Comparison of ENCODE assay signal across 1 cellular context in genomic region chr3:46369675-46370132, GRCh38.
TF ChIP-seq lines count a peak whose summit lies in the region.

No MANE protein-coding gene starts in this region.

TF ChIP-seq in GM12878, 131 proteins besides CTCF, POLR2A, EP300 and RAD21 (continued from another document and continues in another):
- TF ChIP-seq, protein P1, sequence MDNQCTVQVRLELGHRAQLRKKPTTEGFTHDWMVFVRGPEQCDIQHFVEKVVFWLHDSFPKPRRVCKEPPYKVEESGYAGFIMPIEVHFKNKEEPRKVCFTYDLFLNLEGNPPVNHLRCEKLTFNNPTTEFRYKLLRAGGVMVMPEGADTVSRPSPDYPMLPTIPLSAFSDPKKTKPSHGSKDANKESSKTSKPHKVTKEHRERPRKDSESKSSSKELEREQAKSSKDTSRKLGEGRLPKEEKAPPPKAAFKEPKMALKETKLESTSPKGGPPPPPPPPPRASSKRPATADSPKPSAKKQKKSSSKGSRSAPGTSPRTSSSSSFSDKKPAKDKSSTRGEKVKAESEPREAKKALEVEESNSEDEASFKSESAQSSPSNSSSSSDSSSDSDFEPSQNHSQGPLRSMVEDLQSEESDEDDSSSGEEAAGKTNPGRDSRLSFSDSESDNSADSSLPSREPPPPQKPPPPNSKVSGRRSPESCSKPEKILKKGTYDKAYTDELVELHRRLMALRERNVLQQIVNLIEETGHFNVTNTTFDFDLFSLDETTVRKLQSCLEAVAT (IDR thresholded peaks at IDR 0.05), result no peak
- TF ChIP-seq, protein P2, sequence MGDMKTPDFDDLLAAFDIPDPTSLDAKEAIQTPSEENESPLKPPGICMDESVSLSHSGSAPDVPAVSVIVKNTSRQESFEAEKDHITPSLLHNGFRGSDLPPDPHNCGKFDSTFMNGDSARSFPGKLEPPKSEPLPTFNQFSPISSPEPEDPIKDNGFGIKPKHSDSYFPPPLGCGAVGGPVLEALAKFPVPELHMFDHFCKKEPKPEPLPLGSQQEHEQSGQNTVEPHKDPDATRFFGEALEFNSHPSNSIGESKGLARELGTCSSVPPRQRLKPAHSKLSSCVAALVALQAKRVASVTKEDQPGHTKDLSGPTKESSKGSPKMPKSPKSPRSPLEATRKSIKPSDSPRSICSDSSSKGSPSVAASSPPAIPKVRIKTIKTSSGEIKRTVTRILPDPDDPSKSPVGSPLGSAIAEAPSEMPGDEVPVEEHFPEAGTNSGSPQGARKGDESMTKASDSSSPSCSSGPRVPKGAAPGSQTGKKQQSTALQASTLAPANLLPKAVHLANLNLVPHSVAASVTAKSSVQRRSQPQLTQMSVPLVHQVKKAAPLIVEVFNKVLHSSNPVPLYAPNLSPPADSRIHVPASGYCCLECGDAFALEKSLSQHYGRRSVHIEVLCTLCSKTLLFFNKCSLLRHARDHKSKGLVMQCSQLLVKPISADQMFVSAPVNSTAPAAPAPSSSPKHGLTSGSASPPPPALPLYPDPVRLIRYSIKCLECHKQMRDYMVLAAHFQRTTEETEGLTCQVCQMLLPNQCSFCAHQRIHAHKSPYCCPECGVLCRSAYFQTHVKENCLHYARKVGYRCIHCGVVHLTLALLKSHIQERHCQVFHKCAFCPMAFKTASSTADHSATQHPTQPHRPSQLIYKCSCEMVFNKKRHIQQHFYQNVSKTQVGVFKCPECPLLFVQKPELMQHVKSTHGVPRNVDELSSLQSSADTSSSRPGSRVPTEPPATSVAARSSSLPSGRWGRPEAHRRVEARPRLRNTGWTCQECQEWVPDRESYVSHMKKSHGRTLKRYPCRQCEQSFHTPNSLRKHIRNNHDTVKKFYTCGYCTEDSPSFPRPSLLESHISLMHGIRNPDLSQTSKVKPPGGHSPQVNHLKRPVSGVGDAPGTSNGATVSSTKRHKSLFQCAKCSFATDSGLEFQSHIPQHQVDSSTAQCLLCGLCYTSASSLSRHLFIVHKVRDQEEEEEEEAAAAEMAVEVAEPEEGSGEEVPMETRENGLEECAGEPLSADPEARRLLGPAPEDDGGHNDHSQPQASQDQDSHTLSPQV (IDR thresholded peaks at IDR 0.05), result no peak
- TF ChIP-seq FOS (IDR thresholded peaks at IDR 0.05; ENCODE audit: borderline replicate concordance, extremely low read depth, insufficient read length) (no peak), TCF7 (IDR thresholded peaks at IDR 0.05; ENCODE audit: borderline replicate concordance) (no peak), CBX5 (IDR thresholded peaks at IDR 0.05; ENCODE audit: low read depth) (no peak; the same call in 1 of the 2 replicates), NRF1 (conservative IDR thresholded peaks at IDR 0.05; ENCODE audit: low read depth, low read length) (no peak), SREBF2 (IDR thresholded peaks at IDR 0.05; ENCODE audit: low read length) (no peak), IRF4 (IDR thresholded peaks at IDR 0.05; ENCODE audit: low read depth, low read length) (peak; percentile 86), TAF1 (IDR thresholded peaks at IDR 0.05; ENCODE audit: borderline replicate concordance, low read depth, low read length) (no peak), YY1 (IDR thresholded peaks at IDR 0.05; ENCODE audit: low read depth, low read length) (no peak), SRF (IDR thresholded peaks at IDR 0.05; ENCODE audit: low read depth in 2 of 2, low read length in 2 of 2) (0 out of 4 replicates have a peak, but pooled peaks of 1 of the 2 experiments have one; percentile 40), RUNX3 (IDR thresholded peaks at IDR 0.05; ENCODE audit: low read length) (peak; percentile 96), CREM (IDR thresholded peaks at IDR 0.05; ENCODE audit: low read depth) (peak; percentile 60), FOXM1 (IDR thresholded peaks at IDR 0.05; ENCODE audit: low read depth, low read length) (peak; percentile 83; the same call in 1 of the 2 replicates), NFIC (IDR thresholded peaks at IDR 0.05; ENCODE audit: low read depth, low read length) (peak; percentile 97), JUNB (IDR thresholded peaks at IDR 0.05) (peak; percentile 95), HCFC1 (IDR thresholded peaks at IDR 0.05; ENCODE audit: low read length) (no peak), NR2F1 (conservative IDR thresholded peaks at IDR 0.05) (peak; percentile 86), SPI1 (IDR thresholded peaks at IDR 0.05; ENCODE audit: borderline replicate concordance, insufficient read depth, low read depth, low read length) (no peak), TCF12 (IDR thresholded peaks at IDR 0.05; ENCODE audit: low read depth, low read length) (no peak; the same call in 1 of the 2 replicates), E2F4 (IDR thresholded peaks at IDR 0.05; ENCODE audit: low read depth, low read length) (no peak), ZNF274 (IDR thresholded peaks at IDR 0.05; ENCODE audit: insufficient read depth, insufficient read length) (no peak), DPF2 (IDR thresholded peaks at IDR 0.05) (peak; percentile 79), ZBED1 (IDR thresholded peaks at IDR 0.05; ENCODE audit: borderline replicate concordance) (0 out of 2 replicates have a peak, but pooled peaks have one; percentile 42), BHLHE40 (IDR thresholded peaks at IDR 0.05; ENCODE audit: borderline replicate concordance in 1 of 2, low read depth in 2 of 2, low read length in 1 of 2) (peak in 1 of 2 experiments; percentile 16; a peak in 1 of 4 replicates), RBBP5 (conservative IDR thresholded peaks at IDR 0.05) (no peak), HDAC6 (IDR thresholded peaks at IDR 0.05; ENCODE audit: unreplicated experiment) (no peak), HDAC2 (IDR thresholded peaks at IDR 0.05) (no peak)
- TF ChIP-seq, protein P3, sequence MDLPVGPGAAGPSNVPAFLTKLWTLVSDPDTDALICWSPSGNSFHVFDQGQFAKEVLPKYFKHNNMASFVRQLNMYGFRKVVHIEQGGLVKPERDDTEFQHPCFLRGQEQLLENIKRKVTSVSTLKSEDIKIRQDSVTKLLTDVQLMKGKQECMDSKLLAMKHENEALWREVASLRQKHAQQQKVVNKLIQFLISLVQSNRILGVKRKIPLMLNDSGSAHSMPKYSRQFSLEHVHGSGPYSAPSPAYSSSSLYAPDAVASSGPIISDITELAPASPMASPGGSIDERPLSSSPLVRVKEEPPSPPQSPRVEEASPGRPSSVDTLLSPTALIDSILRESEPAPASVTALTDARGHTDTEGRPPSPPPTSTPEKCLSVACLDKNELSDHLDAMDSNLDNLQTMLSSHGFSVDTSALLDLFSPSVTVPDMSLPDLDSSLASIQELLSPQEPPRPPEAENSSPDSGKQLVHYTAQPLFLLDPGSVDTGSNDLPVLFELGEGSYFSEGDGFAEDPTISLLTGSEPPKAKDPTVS (IDR thresholded peaks at IDR 0.05; ENCODE audit: low read depth, low read length), result no peak
- TF ChIP-seq, protein P4, sequence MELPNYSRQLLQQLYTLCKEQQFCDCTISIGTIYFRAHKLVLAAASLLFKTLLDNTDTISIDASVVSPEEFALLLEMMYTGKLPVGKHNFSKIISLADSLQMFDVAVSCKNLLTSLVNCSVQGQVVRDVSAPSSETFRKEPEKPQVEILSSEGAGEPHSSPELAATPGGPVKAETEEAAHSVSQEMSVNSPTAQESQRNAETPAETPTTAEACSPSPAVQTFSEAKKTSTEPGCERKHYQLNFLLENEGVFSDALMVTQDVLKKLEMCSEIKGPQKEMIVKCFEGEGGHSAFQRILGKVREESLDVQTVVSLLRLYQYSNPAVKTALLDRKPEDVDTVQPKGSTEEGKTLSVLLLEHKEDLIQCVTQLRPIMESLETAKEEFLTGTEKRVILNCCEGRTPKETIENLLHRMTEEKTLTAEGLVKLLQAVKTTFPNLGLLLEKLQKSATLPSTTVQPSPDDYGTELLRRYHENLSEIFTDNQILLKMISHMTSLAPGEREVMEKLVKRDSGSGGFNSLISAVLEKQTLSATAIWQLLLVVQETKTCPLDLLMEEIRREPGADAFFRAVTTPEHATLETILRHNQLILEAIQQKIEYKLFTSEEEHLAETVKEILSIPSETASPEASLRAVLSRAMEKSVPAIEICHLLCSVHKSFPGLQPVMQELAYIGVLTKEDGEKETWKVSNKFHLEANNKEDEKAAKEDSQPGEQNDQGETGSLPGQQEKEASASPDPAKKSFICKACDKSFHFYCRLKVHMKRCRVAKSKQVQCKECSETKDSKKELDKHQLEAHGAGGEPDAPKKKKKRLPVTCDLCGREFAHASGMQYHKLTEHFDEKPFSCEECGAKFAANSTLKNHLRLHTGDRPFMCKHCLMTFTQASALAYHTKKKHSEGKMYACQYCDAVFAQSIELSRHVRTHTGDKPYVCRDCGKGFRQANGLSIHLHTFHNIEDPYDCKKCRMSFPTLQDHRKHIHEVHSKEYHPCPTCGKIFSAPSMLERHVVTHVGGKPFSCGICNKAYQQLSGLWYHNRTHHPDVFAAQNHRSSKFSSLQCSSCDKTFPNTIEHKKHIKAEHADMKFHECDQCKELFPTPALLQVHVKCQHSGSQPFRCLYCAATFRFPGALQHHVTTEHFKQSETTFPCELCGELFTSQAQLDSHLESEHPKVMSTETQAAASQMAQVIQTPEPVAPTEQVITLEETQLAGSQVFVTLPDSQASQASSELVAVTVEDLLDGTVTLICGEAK (IDR thresholded peaks at IDR 0.05; ENCODE audit: borderline replicate concordance), result no peak
- TF ChIP-seq, protein P5, sequence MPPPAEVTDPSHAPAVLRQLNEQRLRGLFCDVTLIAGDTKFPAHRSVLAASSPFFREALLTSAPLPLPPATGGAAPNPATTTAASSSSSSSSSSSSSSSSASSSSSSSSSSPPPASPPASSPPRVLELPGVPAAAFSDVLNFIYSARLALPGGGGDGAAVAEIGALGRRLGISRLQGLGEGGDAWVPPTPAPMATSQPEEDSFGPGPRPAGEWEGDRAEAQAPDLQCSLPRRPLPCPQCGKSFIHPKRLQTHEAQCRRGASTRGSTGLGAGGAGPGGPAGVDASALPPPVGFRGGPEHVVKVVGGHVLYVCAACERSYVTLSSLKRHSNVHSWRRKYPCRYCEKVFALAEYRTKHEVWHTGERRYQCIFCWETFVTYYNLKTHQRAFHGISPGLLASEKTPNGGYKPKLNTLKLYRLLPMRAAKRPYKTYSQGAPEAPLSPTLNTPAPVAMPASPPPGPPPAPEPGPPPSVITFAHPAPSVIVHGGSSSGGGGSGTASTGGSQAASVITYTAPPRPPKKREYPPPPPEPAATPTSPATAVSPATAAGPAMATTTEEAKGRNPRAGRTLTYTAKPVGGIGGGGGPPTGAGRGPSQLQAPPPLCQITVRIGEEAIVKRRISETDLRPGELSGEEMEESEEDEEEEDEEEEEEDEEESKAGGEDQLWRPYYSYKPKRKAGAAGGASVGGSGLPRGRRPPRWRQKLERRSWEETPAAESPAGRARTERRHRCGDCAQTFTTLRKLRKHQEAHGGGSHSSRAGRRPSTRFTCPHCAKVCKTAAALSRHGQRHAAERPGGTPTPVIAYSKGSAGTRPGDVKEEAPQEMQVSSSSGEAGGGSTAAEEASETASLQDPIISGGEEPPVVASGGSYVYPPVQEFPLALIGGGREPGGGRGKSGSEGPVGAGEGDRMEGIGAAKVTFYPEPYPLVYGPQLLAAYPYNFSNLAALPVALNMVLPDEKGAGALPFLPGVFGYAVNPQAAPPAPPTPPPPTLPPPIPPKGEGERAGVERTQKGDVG (CRISPR knock-in tag; IDR thresholded peaks at IDR 0.05), result no peak
- TF ChIP-seq, protein P6, sequence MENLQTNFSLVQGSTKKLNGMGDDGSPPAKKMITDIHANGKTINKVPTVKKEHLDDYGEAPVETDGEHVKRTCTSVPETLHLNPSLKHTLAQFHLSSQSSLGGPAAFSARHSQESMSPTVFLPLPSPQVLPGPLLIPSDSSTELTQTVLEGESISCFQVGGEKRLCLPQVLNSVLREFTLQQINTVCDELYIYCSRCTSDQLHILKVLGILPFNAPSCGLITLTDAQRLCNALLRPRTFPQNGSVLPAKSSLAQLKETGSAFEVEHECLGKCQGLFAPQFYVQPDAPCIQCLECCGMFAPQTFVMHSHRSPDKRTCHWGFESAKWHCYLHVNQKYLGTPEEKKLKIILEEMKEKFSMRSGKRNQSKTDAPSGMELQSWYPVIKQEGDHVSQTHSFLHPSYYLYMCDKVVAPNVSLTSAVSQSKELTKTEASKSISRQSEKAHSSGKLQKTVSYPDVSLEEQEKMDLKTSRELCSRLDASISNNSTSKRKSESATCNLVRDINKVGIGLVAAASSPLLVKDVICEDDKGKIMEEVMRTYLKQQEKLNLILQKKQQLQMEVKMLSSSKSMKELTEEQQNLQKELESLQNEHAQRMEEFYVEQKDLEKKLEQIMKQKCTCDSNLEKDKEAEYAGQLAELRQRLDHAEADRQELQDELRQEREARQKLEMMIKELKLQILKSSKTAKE (IDR thresholded peaks at IDR 0.05; ENCODE audit: low read depth, poor library complexity, severe bottlenecking), result peak; percentile 23
- TF ChIP-seq, protein P7, sequence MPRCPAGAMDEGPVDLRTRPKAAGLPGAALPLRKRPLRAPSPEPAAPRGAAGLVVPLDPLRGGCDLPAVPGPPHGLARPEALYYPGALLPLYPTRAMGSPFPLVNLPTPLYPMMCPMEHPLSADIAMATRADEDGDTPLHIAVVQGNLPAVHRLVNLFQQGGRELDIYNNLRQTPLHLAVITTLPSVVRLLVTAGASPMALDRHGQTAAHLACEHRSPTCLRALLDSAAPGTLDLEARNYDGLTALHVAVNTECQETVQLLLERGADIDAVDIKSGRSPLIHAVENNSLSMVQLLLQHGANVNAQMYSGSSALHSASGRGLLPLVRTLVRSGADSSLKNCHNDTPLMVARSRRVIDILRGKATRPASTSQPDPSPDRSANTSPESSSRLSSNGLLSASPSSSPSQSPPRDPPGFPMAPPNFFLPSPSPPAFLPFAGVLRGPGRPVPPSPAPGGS (IDR thresholded peaks at IDR 0.05; ENCODE audit: borderline replicate concordance, insufficient read depth, low read depth, low read length, poor library complexity, severe bottlenecking), result no peak
- TF ChIP-seq, protein P8, sequence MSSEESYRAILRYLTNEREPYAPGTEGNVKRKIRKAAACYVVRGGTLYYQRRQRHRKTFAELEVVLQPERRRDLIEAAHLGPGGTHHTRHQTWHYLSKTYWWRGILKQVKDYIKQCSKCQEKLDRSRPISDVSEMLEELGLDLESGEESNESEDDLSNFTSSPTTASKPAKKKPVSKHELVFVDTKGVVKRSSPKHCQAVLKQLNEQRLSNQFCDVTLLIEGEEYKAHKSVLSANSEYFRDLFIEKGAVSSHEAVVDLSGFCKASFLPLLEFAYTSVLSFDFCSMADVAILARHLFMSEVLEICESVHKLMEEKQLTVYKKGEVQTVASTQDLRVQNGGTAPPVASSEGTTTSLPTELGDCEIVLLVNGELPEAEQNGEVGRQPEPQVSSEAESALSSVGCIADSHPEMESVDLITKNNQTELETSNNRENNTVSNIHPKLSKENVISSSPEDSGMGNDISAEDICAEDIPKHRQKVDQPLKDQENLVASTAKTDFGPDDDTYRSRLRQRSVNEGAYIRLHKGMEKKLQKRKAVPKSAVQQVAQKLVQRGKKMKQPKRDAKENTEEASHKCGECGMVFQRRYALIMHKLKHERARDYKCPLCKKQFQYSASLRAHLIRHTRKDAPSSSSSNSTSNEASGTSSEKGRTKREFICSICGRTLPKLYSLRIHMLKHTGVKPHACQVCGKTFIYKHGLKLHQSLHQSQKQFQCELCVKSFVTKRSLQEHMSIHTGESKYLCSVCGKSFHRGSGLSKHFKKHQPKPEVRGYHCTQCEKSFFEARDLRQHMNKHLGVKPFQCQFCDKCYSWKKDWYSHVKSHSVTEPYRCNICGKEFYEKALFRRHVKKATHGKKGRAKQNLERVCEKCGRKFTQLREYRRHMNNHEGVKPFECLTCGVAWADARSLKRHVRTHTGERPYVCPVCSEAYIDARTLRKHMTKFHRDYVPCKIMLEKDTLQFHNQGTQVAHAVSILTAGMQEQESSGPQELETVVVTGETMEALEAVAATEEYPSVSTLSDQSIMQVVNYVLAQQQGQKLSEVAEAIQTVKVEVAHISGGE (CRISPR knock-in tag; IDR thresholded peaks at IDR 0.05), result no peak
